ENCODE assay signal across 18 cellular contexts in the genomic region with DNA sequence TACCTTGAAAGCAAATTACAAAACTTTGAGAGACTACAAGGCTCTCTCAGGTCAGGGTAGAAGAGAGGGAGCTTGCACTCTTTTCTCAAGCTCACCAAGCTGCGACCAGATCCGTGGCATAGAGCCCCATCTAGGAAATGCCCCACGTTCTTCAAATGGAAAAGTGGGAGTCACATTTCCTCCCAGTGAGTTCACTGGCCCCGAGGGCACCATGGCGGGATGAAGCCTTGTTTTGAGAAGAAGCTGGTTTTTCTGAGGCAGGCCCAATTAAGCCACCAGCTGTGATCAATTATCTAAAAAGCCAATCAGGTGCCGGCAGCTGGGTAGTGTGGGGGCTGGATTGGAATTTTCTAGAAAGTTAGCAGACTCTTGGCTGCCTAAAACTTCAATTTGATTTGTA.
DNase-seq lines count a peak whose midpoint lies in the region; ATAC-seq and TF ChIP-seq lines count a peak whose summit lies in the region.
"Had no signal": no experiment of that assay in that cellular context is flagged by ENCODE, and none has a peak within 500 bp of the region (broad histone marks: within the 10 kb centered on the region; RNA-seq: fewer than 3 reads in every experiment).

No MANE protein-coding gene starts in this region.

- H3K27me3 ChIP-seq in mammary epithelial cell (ENCODE audit: insufficient read depth, low read length) (no peaks in the 10 kb centered on the region), breast epithelium (no peaks in the 10 kb centered on the region)
- H3K27me3 ChIP-seq: BLaER1 treated with 17β-estradiol and CSF1 and Interleukin-3, amounts not matched to agents 10 nM and 100 nM had no signal

- H3K4me3 ChIP-seq in mammary epithelial cell (replicated peaks in 1 of 3; ENCODE audit: insufficient read depth in 1 of 3, low read depth in 2 of 3, low read length in 3 of 3) = no peak overlapping the region
- no peak overlapping the region for H3K4me3 ChIP-seq in breast epithelium
- H3K4me3 ChIP-seq: BLaER1 treated with 17β-estradiol and CSF1 and Interleukin-3, amounts not matched to agents 10 nM and 100 nM; GM23248 had no signal

- H3K4me3 Mint-ChIP-seq in HFFc6 = no peak overlapping the region; the same call in 1 of the 2 replicates
- no peak overlapping the region for H3K4me3 Mint-ChIP-seq in activated CD4-positive, alpha-beta memory T cell treated with anti-CD3 and anti-CD28 coated beads for 36 hours
- H3K4me3 Mint-ChIP-seq in activated CD4-positive, alpha-beta T cell treated with anti-CD3 and anti-CD28 coated beads for 36 hours = no peak overlapping the region
- no peak overlapping the region for H3K4me3 Mint-ChIP-seq in natural killer cell treated with Interleukin-12 subunit alpha and Interleukin-12 subunit beta and Interleukin-15 and Interleukin-18, amount 100 ng/mL, for 72 hours
- H3K4me3 Mint-ChIP-seq: CD4-positive, CD25-positive, alpha-beta regulatory T cell had no signal

- TF ChIP-seq POLR2A in breast epithelium (IDR thresholded peaks at IDR 0.05) = no peak

- H3K27ac Mint-ChIP-seq in HFFc6 = peak overlapping the region; percentile 29; the same call in 1 of the 2 replicates
- no peak overlapping the region for H3K27ac Mint-ChIP-seq in activated CD4-positive, alpha-beta memory T cell treated with anti-CD3 and anti-CD28 coated beads for 36 hours
- no peak overlapping the region for H3K27ac Mint-ChIP-seq in activated CD4-positive, alpha-beta T cell treated with anti-CD3 and anti-CD28 coated beads for 36 hours
- H3K27ac Mint-ChIP-seq in natural killer cell treated with Interleukin-12 subunit alpha and Interleukin-12 subunit beta and Interleukin-15 and Interleukin-18, amount 100 ng/mL, for 72 hours = no peak overlapping the region
- H3K27ac Mint-ChIP-seq: CD4-positive, CD25-positive, alpha-beta regulatory T cell had no signal

- no peak overlapping the region for H3K4me2 ChIP-seq in mammary epithelial cell (ENCODE audit: insufficient read depth, low read depth, low read length)
- H3K4me2 ChIP-seq: BLaER1 treated with 17β-estradiol and CSF1 and Interleukin-3, amounts not matched to agents 10 nM and 100 nM had no signal

- dilution Hi-C loops in mammary epithelial cell (cut with HindIII; ENCODE audit: low sequenced_read_pairs) = no loop called here

- no peaks in the 10 kb centered on the region for H3K36me3 Mint-ChIP-seq in HFFc6 (ENCODE audit: low read depth)
- H3K36me3 Mint-ChIP-seq in activated CD4-positive, alpha-beta memory T cell treated with anti-CD3 and anti-CD28 coated beads for 36 hours = no peaks in the 10 kb centered on the region
- no peaks in the 10 kb centered on the region for H3K36me3 Mint-ChIP-seq in activated CD4-positive, alpha-beta T cell treated with anti-CD3 and anti-CD28 coated beads for 36 hours (ENCODE audit: low read depth)
- no peaks in the 10 kb centered on the region for H3K36me3 Mint-ChIP-seq in natural killer cell treated with Interleukin-12 subunit alpha and Interleukin-12 subunit beta and Interleukin-15 and Interleukin-18, amount 100 ng/mL, for 72 hours

- H3K4me1 Mint-ChIP-seq in HFFc6 (ENCODE audit: low read depth) = peaks cover 40% of the 10 kb centered on the region
- H3K4me1 Mint-ChIP-seq in activated CD4-positive, alpha-beta memory T cell treated with anti-CD3 and anti-CD28 coated beads for 36 hours (ENCODE audit: low read depth) = no peaks in the 10 kb centered on the region
- no peaks in the 10 kb centered on the region for H3K4me1 Mint-ChIP-seq in activated CD4-positive, alpha-beta T cell treated with anti-CD3 and anti-CD28 coated beads for 36 hours
- H3K4me1 Mint-ChIP-seq in natural killer cell treated with Interleukin-12 subunit alpha and Interleukin-12 subunit beta and Interleukin-15 and Interleukin-18, amount 100 ng/mL, for 72 hours (ENCODE audit: low read depth in 2 of 2) = no peaks in the 10 kb centered on the region
- H3K4me1 Mint-ChIP-seq: CD4-positive, CD25-positive, alpha-beta regulatory T cell had no signal

- intact Hi-C loops in mammary epithelial cell (cut with micrococcal nuclease) = no loop called here
- intact Hi-C loops in breast epithelium (cut with DNase I; ENCODE audit: low total_unique reads) = no loop called here
- intact Hi-C loops in activated CD4-positive, alpha-beta memory T cell treated with anti-CD3 and anti-CD28 coated beads for 36 hours (cut with micrococcal nuclease) = no loop called here
- intact Hi-C loops in activated CD4-positive, alpha-beta T cell treated with anti-CD3 and anti-CD28 coated beads for 36 hours (cut with DNase I, micrococcal nuclease) = no loop called here

- no peak overlapping the region for H3K9ac ChIP-seq in mammary epithelial cell (ENCODE audit: insufficient read depth, low read length)
- H3K9ac ChIP-seq: BLaER1 treated with 17β-estradiol and CSF1 and Interleukin-3, amounts not matched to agents 10 nM and 100 nM; GM23248 had no signal

- H4K20me1 ChIP-seq in mammary epithelial cell (ENCODE audit: insufficient read depth, low read length) = no peaks in the 10 kb centered on the region
- H4K20me1 ChIP-seq: BLaER1 treated with 17β-estradiol and CSF1 and Interleukin-3, amounts not matched to agents 10 nM and 100 nM had no signal

- no peaks in the 10 kb centered on the region for H3K79me2 ChIP-seq in mammary epithelial cell (ENCODE audit: insufficient read depth, low read length)

- TF ChIP-seq CTCF in mammary epithelial cell (conservative IDR thresholded peaks at IDR 0.05 in 1 of 2, IDR thresholded peaks at IDR 0.05 in 1 of 2; ENCODE audit: extremely low read depth in 1 of 2, insufficient read depth in 1 of 2, low read depth in 1 of 2, low read length in 2 of 2) = no peak
- no peak for TF ChIP-seq CTCF in breast epithelium (IDR thresholded peaks at IDR 0.05)
- TF ChIP-seq CTCF in HFFc6 (IDR thresholded peaks at IDR 0.05) = no peak

- no peak overlapping the region for H3K27ac ChIP-seq in mammary epithelial cell (ENCODE audit: insufficient read depth, low read depth, low read length)
- no peak overlapping the region for H3K27ac ChIP-seq in breast epithelium
- H3K27ac ChIP-seq: 22Rv1; BLaER1 treated with 17β-estradiol and CSF1 and Interleukin-3, amounts not matched to agents 10 nM and 100 nM; GM23248 had no signal

- no peak for ATAC-seq in activated CD4-positive, alpha-beta T cell treated with anti-CD3 and anti-CD28 coated beads for 36 hours
- no peak for ATAC-seq in natural killer cell treated with Interleukin-12 subunit alpha and Interleukin-12 subunit beta and Interleukin-15 and Interleukin-18, amount 100 ng/mL, for 72 hours
- ATAC-seq: HCT116 had no signal

- H3K9me3 ChIP-seq in mammary epithelial cell (replicated peaks; ENCODE audit: insufficient read depth, low read length) (no peaks in the 10 kb centered on the region), breast epithelium (no peaks in the 10 kb centered on the region)

- H3K36me3 ChIP-seq in mammary epithelial cell (ENCODE audit: insufficient read depth, low read length) (no peaks in the 10 kb centered on the region), breast epithelium (no peaks in the 10 kb centered on the region)
- H3K36me3 ChIP-seq: BLaER1 treated with 17β-estradiol and CSF1 and Interleukin-3, amounts not matched to agents 10 nM and 100 nM had no signal

- H3K9me3 Mint-ChIP-seq in HFFc6 = no peaks in the 10 kb centered on the region
- no peaks in the 10 kb centered on the region for H3K9me3 Mint-ChIP-seq in activated CD4-positive, alpha-beta memory T cell treated with anti-CD3 and anti-CD28 coated beads for 36 hours
- no peaks in the 10 kb centered on the region for H3K9me3 Mint-ChIP-seq in activated CD4-positive, alpha-beta T cell treated with anti-CD3 and anti-CD28 coated beads for 36 hours (ENCODE audit: low read depth)
- H3K9me3 Mint-ChIP-seq in natural killer cell treated with Interleukin-12 subunit alpha and Interleukin-12 subunit beta and Interleukin-15 and Interleukin-18, amount 100 ng/mL, for 72 hours = no peaks in the 10 kb centered on the region

- POLR2A ChIA-PET in activated CD4-positive, alpha-beta memory T cell treated with anti-CD3 and anti-CD28 coated beads for 36 hours (lab: Charles Lee) = no interaction called here
- POLR2A ChIA-PET in activated CD4-positive, alpha-beta T cell treated with anti-CD3 and anti-CD28 coated beads for 36 hours (lab: Charles Lee) = no interaction called here

- no peaks in the 10 kb centered on the region; the same call in 1 of the 2 replicates for H3K27me3 Mint-ChIP-seq in HFFc6 (ENCODE audit: insufficient read depth)
- H3K27me3 Mint-ChIP-seq in activated CD4-positive, alpha-beta memory T cell treated with anti-CD3 and anti-CD28 coated beads for 36 hours = no peaks in the 10 kb centered on the region
- H3K27me3 Mint-ChIP-seq in activated CD4-positive, alpha-beta T cell treated with anti-CD3 and anti-CD28 coated beads for 36 hours = peaks cover 7% of the 10 kb centered on the region
- H3K27me3 Mint-ChIP-seq in natural killer cell treated with Interleukin-12 subunit alpha and Interleukin-12 subunit beta and Interleukin-15 and Interleukin-18, amount 100 ng/mL, for 72 hours = peaks cover 0 to 2% of the 10 kb centered on the region in 2 donors

- H3K4me1 ChIP-seq in mammary epithelial cell (ENCODE audit: insufficient read depth, low read length) (no peaks in the 10 kb centered on the region), breast epithelium (no peaks in the 10 kb centered on the region)

- no peak for DNase-seq in mammary epithelial cell
- no peak for DNase-seq in breast epithelium (ENCODE audit: low spot score in 2 of 2)
- DNase-seq in HFFc6 = peak; percentile 46
- DNase-seq in amniotic stem cell (lab: John Stamatoyannopoulos, UW) = peak; percentile 16
- no peak for DNase-seq in activated CD4-positive, alpha-beta memory T cell treated with anti-CD3 and anti-CD28 coated beads for 36 hours
- DNase-seq in activated effector memory CD4-positive, alpha-beta T cell treated with anti-CD3 and anti-CD28 coated beads, Interleukin-2, amount 50 U/mL, for 16 hours = no peak
- no peak for DNase-seq in activated CD4-positive, alpha-beta T cell treated with anti-CD3 and anti-CD28 coated beads for 36 hours
- DNase-seq in natural killer cell treated with Interleukin-12 subunit alpha and Interleukin-12 subunit beta and Interleukin-15 and Interleukin-18, amount 100 ng/mL, for 72 hours (ENCODE audit: low spot score) = no peak
- DNase-seq: Calu3; CD4-positive, CD25-positive, alpha-beta regulatory T cell; DMS 273 treated with DMSO at 0.1 percent for 48 hours; GF-D8; GM23248; IMR-90; KBM-7 had no signal

- 15% methylated on average over 4 of the region's 6 CpGs for WGBS in mammary epithelial cell (ENCODE audit: low coverage, missing lambda C conversion rate)

- in situ Hi-C loops in mammary epithelial cell (cut with MboI; ENCODE audit: low sequenced_read_pairs in 2 of 2) = no loop called here

- H2AFZ ChIP-seq in mammary epithelial cell (ENCODE audit: low read depth, low read length) = peak overlapping the region; percentile 69
- H2AFZ ChIP-seq: GM23248 had no signal

- no TSS peak for BruUV-seq in mammary epithelial cell (replicated peaks; lab: Mats Ljungman, UMichigan)

- CTCF ChIA-PET in mammary epithelial cell (lab: Charles Lee; ENCODE audit: low non-redundant PET) = no interaction called here
- CTCF ChIA-PET in activated CD4-positive, alpha-beta memory T cell treated with anti-CD3 and anti-CD28 coated beads for 36 hours (lab: Charles Lee) = no interaction called here
- CTCF ChIA-PET in activated CD4-positive, alpha-beta T cell treated with anti-CD3 and anti-CD28 coated beads for 36 hours (lab: Charles Lee) = interaction anchor here (1.3 to 1.7 kb wide), 2 partner anchors 16 to 27 kb away, joined by 3 to 7 read pairs; no protein-coding TSS in a partner anchor

Comparison
In these comparisons a context has a peak if more than half of its experiments do, and no peak if none do; other contexts are left out.
1. DNase-seq: peak in HFFc6 (single experiment) and amniotic stem cell (single experiment); none in mammary epithelial cell (single experiment), breast epithelium (0 of 2), activated CD4-positive, alpha-beta memory T cell treated with anti-CD3 and anti-CD28 coated beads for 36 hours (single experiment), activated effector memory CD4-positive, alpha-beta T cell treated with anti-CD3 and anti-CD28 coated beads, Interleukin-2, amount 50 U/mL, for 16 hours (single experiment), activated CD4-positive, alpha-beta T cell treated with anti-CD3 and anti-CD28 coated beads for 36 hours (single experiment) and natural killer cell treated with Interleukin-12 subunit alpha and Interleukin-12 subunit beta and Interleukin-15 and Interleukin-18, amount 100 ng/mL, for 72 hours (single experiment).